Comparison of ENCODE assay signal across 8 cellular contexts in genomic region chr20:371755-372542, GRCh38. TPM values are rescaled to one million over a fixed set of nuclear protein-coding genes. Genes with fewer than 3 reads are reported as not detected.
DNase-seq lines count a peak whose midpoint lies in the region; ATAC-seq and TF ChIP-seq lines count a peak whose summit lies in the region.

No MANE protein-coding gene starts in this region.

- H3K27me3 ChIP-seq in HCT116 (ENCODE audit: insufficient read depth, low read length) (no peaks in the 10 kb centered on the region), heart left ventricle (no peaks in the 10 kb centered on the region)

- H3K9me3 ChIP-seq in HCT116 (ENCODE audit: control insufficient read depth in 1 of 2, insufficient read depth in 1 of 2, low read depth in 1 of 2, low read length in 2 of 2) (no peaks in the 10 kb centered on the region), T-helper 17 cell (ENCODE audit: control insufficient read depth, low read length, poor library complexity, severe bottlenecking) (no peaks in the 10 kb centered on the region), heart left ventricle (no peaks in the 10 kb centered on the region)

- H3K27ac Mint-ChIP-seq in T-helper 17 cell, result peak overlapping the region; percentile 2

- CTCF ChIA-PET in HCT116 (lab: Charles Lee), result interaction anchor here (0.8 to 2.0 kb wide), 5 partner anchors 9 to 367 kb away, joined by 3 to 10 read pairs (median 4); partner anchors contain the start of gene TRIB3

- H3K36me3 Mint-ChIP-seq in T-helper 17 cell (ENCODE audit: low read depth), result peaks cover 2% of the 10 kb centered on the region

- 52 to 61% (median 56%) methylated on average over 9 to 10 of the region's 10 CpGs for WGBS in heart left ventricle, 4 donors

- TF ChIP-seq CTCF in 22Rv1 (IDR thresholded peaks at IDR 0.05) (no peak), HCT116 (IDR thresholded peaks at IDR 0.05 in 2 of 3, conservative IDR thresholded peaks at IDR 0.05 in 1 of 3; ENCODE audit: borderline replicate concordance in 1 of 3, insufficient read depth in 1 of 3, low read depth in 2 of 3, low read length in 2 of 3) (no peak), heart left ventricle (IDR thresholded peaks at IDR 0.05) (no peak)

- H2AFZ ChIP-seq in HCT116 (ENCODE audit: low read depth, low read length, poor library complexity, severe bottlenecking), result no peak overlapping the region

- no peak overlapping the region for H3K4me3 ChIP-seq in HCT116 (replicated peaks in 1 of 2; ENCODE audit: low read depth in 1 of 2, low read length in 2 of 2)
- no peak overlapping the region for H3K4me3 ChIP-seq in heart left ventricle

- ATAC-seq in HCT116, result peak; percentile 60
- ATAC-seq in T-helper 17 cell, result no peak
- ATAC-seq in heart left ventricle, result peak; percentile 36 to 85 (median 80)
- no peak for ATAC-seq in HG02798 (IDR thresholded peaks at IDR 0.05; ENCODE audit: poor library complexity, unreplicated experiment)

- H3K4me3 Mint-ChIP-seq in T-helper 17 cell, result no peak overlapping the region

- peaks cover 15% of the 10 kb centered on the region for H3K4me1 Mint-ChIP-seq in T-helper 17 cell

- H3K27me3 Mint-ChIP-seq in T-helper 17 cell, result peaks cover 4% of the 10 kb centered on the region

- BruUV-seq in HCT116 (replicated peaks; lab: Mats Ljungman, UMichigan), result TSS peak; percentile 34

- H3K79me2 ChIP-seq in HCT116 (ENCODE audit: insufficient read depth, low read length), result no peaks in the 10 kb centered on the region

- H3K4me1 ChIP-seq in HCT116 (ENCODE audit: control insufficient read depth in 1 of 2, insufficient read depth in 2 of 2, low read length in 2 of 2) (peaks cover 64 to 69% of the 10 kb centered on the region in 2 experiments), heart left ventricle (peaks cover 0 to 30% (median 12%) of the 10 kb centered on the region in 12 donors)

- H3K9ac ChIP-seq in HCT116 (ENCODE audit: low read length), result peak overlapping the region; percentile 22; the same call in 1 of the 2 replicates

- H3K27ac ChIP-seq in 22Rv1 (peak overlapping the region; percentile 99), HCT116 (ENCODE audit: low read depth, low read length) (peak overlapping the region; percentile 84), heart left ventricle (peak overlapping the region in 10 of 12 donors; percentile 4 to 60 (median 52))

- POLR2A ChIA-PET in HCT116 (lab: Charles Lee), result interaction anchor here (0.7 to 29.0 kb wide), 10 partner anchors 7 to 172 kb away, joined by 3 to 779 read pairs (median 6); partner anchors contain the start of genes CSNK2A1, NRSN2, RBCK1 and TRIB3

- TF ChIP-seq POLR2A in HCT116 (IDR thresholded peaks at IDR 0.05; ENCODE audit: borderline replicate concordance, extremely low read depth, insufficient read depth, insufficient read length), result no peak
- TF ChIP-seq POLR2A in heart left ventricle (IDR thresholded peaks at IDR 0.05), result no peak

- intact Hi-C loops in HCT116 (cut with micrococcal nuclease) (no loop called here), heart left ventricle (cut with DNase I) (no loop called here)

- DNase-seq in HCT116 (ENCODE audit: low read depth, low spot score) (peak; percentile 83), T-helper 17 cell (no peak), heart left ventricle (peak; percentile 57 to 75 (median 73)), stromal cell of bone marrow (ENCODE audit: low read depth) (peak; percentile 74), cortex of kidney (lab: John Stamatoyannopoulos, UW) (no peak), mesenteric fat pad (ENCODE audit: low spot score) (no peak)

- H3K36me3 ChIP-seq in HCT116 (ENCODE audit: control insufficient read depth in 1 of 2, insufficient read depth in 2 of 2, low read length in 2 of 2) (no peaks in the 10 kb centered on the region), heart left ventricle (no peaks in the 10 kb centered on the region)

- no peaks in the 10 kb centered on the region for H4K20me1 ChIP-seq in HCT116 (ENCODE audit: insufficient read depth)

- H3K4me2 ChIP-seq in HCT116 (ENCODE audit: low read length), result peak overlapping the region; percentile 39

- TF ChIP-seq RAD21 in HCT116 (IDR thresholded peaks at IDR 0.05; ENCODE audit: low read depth), result no peak

- RAD21 ChIA-PET in HCT116 (lab: Charles Lee; ENCODE audit: low non-redundant PET in 1 of 2, low total read pairs in 2 of 2, uncharacterized antibody in 2 of 2, unreplicated experiment in 2 of 2), result interaction anchor here (0.6 to 1.7 kb wide), 3 partner anchors 9 to 11 kb away, joined by 5 to 7 read pairs (median 5); partner anchors contain the start of gene TRIB3 (in 1 of the 2)

- no peaks in the 10 kb centered on the region for H3K9me2 ChIP-seq in HCT116 (ENCODE audit: insufficient read depth)

TF ChIP-seq in HCT116, 20 proteins besides CTCF, POLR2A, EP300 and RAD21:
- peak; percentile 99 for TF ChIP-seq TCF7L2 (IDR thresholded peaks at IDR 0.05; ENCODE audit: borderline replicate concordance, extremely low read depth, insufficient read depth, insufficient read length)
- peak; percentile 30; the same call in 1 of the 2 replicates for TF ChIP-seq POLR2AphosphoS5 (IDR thresholded peaks at IDR 0.05; ENCODE audit: low read depth, low read length)
- TF ChIP-seq ATF3 (IDR thresholded peaks at IDR 0.05), result no peak
- no peak for TF ChIP-seq CBX3 (IDR thresholded peaks at IDR 0.05; ENCODE audit: low read depth)
- TF ChIP-seq FOSL1 (IDR thresholded peaks at IDR 0.05; ENCODE audit: low read depth), result no peak
- no peak for TF ChIP-seq ZNF274 (IDR thresholded peaks at IDR 0.05; ENCODE audit: low read depth, low read length)
- peak; percentile 7 for TF ChIP-seq ZBTB33 (IDR thresholded peaks at IDR 0.05; ENCODE audit: extremely low read depth, insufficient replicate concordance, low read length)
- TF ChIP-seq JUND (IDR thresholded peaks at IDR 0.05), result no peak

RNA-seq across cellular contexts. Expression of gene TRIB3, which starts 8.6 kb away (rescaled TPM):
- total RNA-seq in HCT116 (2021; ENCODE audit: unreplicated experiment), result 113 TPM
- 184 and 189 TPM in 2 replicates for polyA plus RNA-seq in HCT116 (2012)
- total RNA-seq in T-helper 17 cell, result 1 to 10 TPM; 1.8 to 3.3 TPM
- total RNA-seq in heart left ventricle, result 1 to 10 TPM in 7 of 9 donors, under 1 TPM in 2; 0.47 to 4.9 (median 1.2) TPM
- polyA plus RNA-seq in heart left ventricle, result 1 to 10 TPM in 1 of 2 donors, under 1 TPM in 1; 0.61 to 5.9 TPM
- total RNA-seq in mesenteric fat pad, result 9.4 TPM

RNA-seq across cellular contexts. Expression of gene NRSN2, which starts 25.0 kb away (rescaled TPM):
- total RNA-seq in HCT116 (2021; ENCODE audit: unreplicated experiment), result 1.9 TPM
- polyA plus RNA-seq in HCT116 (2012), result 2.0 and 2.5 TPM in 2 replicates
- under 1 TPM; 0.62 to 0.89 TPM for total RNA-seq in T-helper 17 cell
- 10 to 100 TPM; 13.8 to 49.5 (median 23.4) TPM for total RNA-seq in heart left ventricle
- 10 to 100 TPM; 32.4 to 33.2 TPM for polyA plus RNA-seq in heart left ventricle
- 21.3 TPM for total RNA-seq in mesenteric fat pad

RNA-seq across cellular contexts. Expression of gene RBCK1, which starts 36.1 kb away (rescaled TPM):
- 180 TPM for total RNA-seq in HCT116 (2021; ENCODE audit: unreplicated experiment)
- polyA plus RNA-seq in HCT116 (2012), result 404 and 522 TPM in 2 replicates
- total RNA-seq in T-helper 17 cell, result 10 to 100 TPM; 62.1 to 72.7 TPM
- 10 to 100 TPM; 37.0 to 77.7 (median 47.1) TPM for total RNA-seq in heart left ventricle
- 10 to 100 TPM; 50.6 to 60.9 TPM for polyA plus RNA-seq in heart left ventricle
- 60.1 TPM for total RNA-seq in mesenteric fat pad

RNA-seq across cellular contexts. Expression of gene SOX12, which starts 46.6 kb away (rescaled TPM):
- 40.4 TPM for total RNA-seq in HCT116 (2021; ENCODE audit: unreplicated experiment)
- polyA plus RNA-seq in HCT116 (2012), result 21.0 and 24.0 TPM in 2 replicates
- total RNA-seq in T-helper 17 cell, result 1 to 10 TPM; 5.2 to 8.3 TPM
- 10 to 100 TPM in 7 of 9 donors, 1 to 10 TPM in 2; 6.9 to 19.9 (median 11.5) TPM for total RNA-seq in heart left ventricle
- polyA plus RNA-seq in heart left ventricle, result 1 to 10 TPM; 5.4 to 7.2 TPM
- 8.5 TPM for total RNA-seq in mesenteric fat pad

Comparison
In these comparisons a context has a peak if more than half of its experiments do, and no peak if none do; other contexts are left out.
1. ATAC-seq: peak in HCT116 (single experiment) and heart left ventricle (4 of 4); none in T-helper 17 cell (single experiment) and HG02798 (single experiment).
2. DNase-seq: peak in HCT116 (single experiment), heart left ventricle (5 of 5) and stromal cell of bone marrow (single experiment); none in T-helper 17 cell (0 of 3), cortex of kidney (single experiment) and mesenteric fat pad (single experiment).
3. RNA of gene TRIB3, which starts 8.6 kb away (total RNA-seq): 113 TPM in HCT116 (single experiment); 9.4 TPM in mesenteric fat pad (single experiment), 1.8 to 3.3 TPM in T-helper 17 cell and 0.47 to 4.9 TPM in heart left ventricle; every median in the first group is over 10 times any median in the second.
4. Peak in every context shown above with its lines, with median percentiles within 50 percentile points of each other: H3K27ac ChIP-seq.